ENCODE assay signal across 16 cellular contexts in the genomic region with DNA sequence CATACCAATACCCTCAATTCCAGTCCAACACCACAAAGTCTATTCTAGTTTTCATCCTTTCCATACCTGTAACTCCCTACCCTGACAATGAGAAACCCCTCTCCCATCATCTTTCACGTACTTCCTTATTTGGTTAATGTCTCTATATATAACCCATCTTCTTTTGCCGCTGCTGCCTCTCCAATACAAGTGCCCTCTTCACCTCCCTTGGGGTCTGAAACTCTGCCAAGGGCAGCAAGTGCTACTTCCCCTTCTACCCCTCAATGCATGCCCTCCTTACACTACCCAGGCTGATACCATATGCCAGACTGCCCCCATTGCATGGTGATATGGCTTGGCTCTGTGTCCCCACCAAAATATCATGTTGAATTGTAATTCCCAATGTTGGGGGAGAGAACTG. TPM values are rescaled to one million over a fixed set of nuclear protein-coding genes. Genes with fewer than 3 reads are reported as not detected.
DNase-seq lines count a peak whose midpoint lies in the region; ATAC-seq, FAIRE-seq and TF ChIP-seq lines count a peak whose summit lies in the region.
"Had no signal": no experiment of that assay in that cellular context is flagged by ENCODE, and none has a peak within 500 bp of the region (broad histone marks: within the 10 kb centered on the region; RNA-seq: fewer than 3 reads in every experiment).

No MANE protein-coding gene starts in this region.

- H3K23ac ChIP-seq in mesenchymal stem cell (ENCODE audit: low read length in 2 of 2), result no peak overlapping the region
- no peak overlapping the region for H3K23ac ChIP-seq in mesendoderm (ENCODE audit: low read length)

- H3K4ac ChIP-seq in mesenchymal stem cell (ENCODE audit: low read depth in 1 of 2, low read length in 2 of 2) (peak overlapping the region in 1 of 2 experiments; percentile 30), mesendoderm (ENCODE audit: low read depth, low read length) (no peak overlapping the region)

- 97% methylated on average over 2 of the region's 2 CpGs for WGBS in mesenchymal stem cell
- no CpG with 5 or more reads among the region's 2 CpGs for WGBS in mesendoderm (ENCODE audit: extremely low coverage, insufficient coverage, low lambda C conversion rate)

- no peak for FAIRE-seq in GM12891 (lab: Jason Lieb, UNC)
- FAIRE-seq: A549, GM18507, HepG2 had no signal

- H3K79me1 ChIP-seq in mesenchymal stem cell (replicated peaks; ENCODE audit: low read length, poor library complexity, severe bottlenecking), result no peaks in the 10 kb centered on the region
- H3K79me1 ChIP-seq in mesendoderm (ENCODE audit: low read length), result no peaks in the 10 kb centered on the region

- H3K4me3 ChIP-seq in BLaER1 treated with 17β-estradiol and CSF1 and Interleukin-3, amounts not matched to agents 10 nM and 100 nM, result no peak overlapping the region
- H3K4me3 ChIP-seq in mesenchymal stem cell (ENCODE audit: insufficient read depth in 1 of 2, low read depth in 1 of 2, low read length in 2 of 2) (no peak overlapping the region), gastrocnemius medialis (no peak overlapping the region), mesendoderm (ENCODE audit: low read length) (no peak overlapping the region), PC-3 (ENCODE audit: low read length) (no peak overlapping the region)
- H3K4me3 ChIP-seq: A549, GM23338 had no signal

- no peaks in the 10 kb centered on the region for H3K9me2 ChIP-seq in PC-3 (replicated peaks; ENCODE audit: low read length)

- H4K8ac ChIP-seq in mesenchymal stem cell (ENCODE audit: low read length), result no peak overlapping the region
- no peak overlapping the region for H4K8ac ChIP-seq in mesendoderm (ENCODE audit: low read depth, low read length)

- peaks cover 7 to 26% (median 13%) of the 10 kb centered on the region in 10 experiments; a peak in 19 of 20 replicates for H3K4me1 ChIP-seq in BLaER1 treated with 17β-estradiol and CSF1 and Interleukin-3, amounts not matched to agents 10 nM and 100 nM
- H3K4me1 ChIP-seq in mesenchymal stem cell (ENCODE audit: control insufficient read depth, insufficient read depth, low read depth, low read length) (no peaks in the 10 kb centered on the region), gastrocnemius medialis (no peaks in the 10 kb centered on the region), mesendoderm (ENCODE audit: control insufficient read depth, low read depth, low read length) (no peaks in the 10 kb centered on the region), PC-3 (ENCODE audit: insufficient read depth, low read length) (no peaks in the 10 kb centered on the region; the same call in 1 of the 2 replicates)
- H3K4me1 ChIP-seq: A549, BE2C had no signal

- H2AFZ ChIP-seq in mesenchymal stem cell (ENCODE audit: low read depth, low read length) (no peak overlapping the region), PC-3 (ENCODE audit: low read length) (no peak overlapping the region)
- H2AFZ ChIP-seq: GM23338 had no signal

- no peak overlapping the region for H4K5ac ChIP-seq in mesendoderm (ENCODE audit: low read length)

- H2AK5ac ChIP-seq in mesenchymal stem cell (ENCODE audit: low read length, severe bottlenecking) (no peak overlapping the region), mesendoderm (ENCODE audit: low read length) (no peak overlapping the region)

- H3K27me3 ChIP-seq in BLaER1 treated with 17β-estradiol and CSF1 and Interleukin-3, amounts not matched to agents 10 nM and 100 nM, result no peaks in the 10 kb centered on the region
- no peaks in the 10 kb centered on the region for H3K27me3 ChIP-seq in mesenchymal stem cell (ENCODE audit: control insufficient read depth in 1 of 2, insufficient read depth in 1 of 2, low read length in 2 of 2)
- H3K27me3 ChIP-seq in gastrocnemius medialis, result no peaks in the 10 kb centered on the region
- no peaks in the 10 kb centered on the region for H3K27me3 ChIP-seq in mesendoderm (ENCODE audit: insufficient read depth, low read length, poor library complexity)
- H3K27me3 ChIP-seq in PC-3 (ENCODE audit: low read length), result no peaks in the 10 kb centered on the region
- H3K27me3 ChIP-seq: BE2C had no signal

- H2BK12ac ChIP-seq in mesenchymal stem cell (ENCODE audit: low read length in 2 of 2), result peak overlapping the region; percentile 28 to 83

- no peak overlapping the region for H3K27ac ChIP-seq in BLaER1 treated with 17β-estradiol and CSF1 and Interleukin-3, amounts not matched to agents 10 nM and 100 nM
- H3K27ac ChIP-seq in mesenchymal stem cell (ENCODE audit: low read length, poor library complexity, severe bottlenecking), result no peak overlapping the region
- H3K27ac ChIP-seq in gastrocnemius medialis, result no peak overlapping the region
- H3K27ac ChIP-seq in mesendoderm (ENCODE audit: low read depth, low read length), result no peak overlapping the region
- H3K27ac ChIP-seq in PC-3 (ENCODE audit: low read length), result no peak overlapping the region
- H3K27ac ChIP-seq: A549 had no signal

- H3K36me3 ChIP-seq in BLaER1 treated with 17β-estradiol and CSF1 and Interleukin-3, amounts not matched to agents 10 nM and 100 nM, result no peaks in the 10 kb centered on the region
- H3K36me3 ChIP-seq in mesenchymal stem cell (ENCODE audit: control insufficient read depth in 1 of 2, insufficient read depth in 2 of 2, low read depth in 1 of 2, low read length in 2 of 2) (no peaks in the 10 kb centered on the region), gastrocnemius medialis (no peaks in the 10 kb centered on the region), mesendoderm (ENCODE audit: control insufficient read depth, insufficient read depth, low read length) (no peaks in the 10 kb centered on the region), PC-3 (ENCODE audit: low read depth, low read length) (no peaks in the 10 kb centered on the region)
- H3K36me3 ChIP-seq: BE2C had no signal

- POLR2A ChIA-PET in PC-3 (lab: Charles Lee; ENCODE audit: unreplicated experiment), result no interaction called here

- H3K4me2 ChIP-seq in BLaER1 treated with 17β-estradiol and CSF1 and Interleukin-3, amounts not matched to agents 10 nM and 100 nM, result peak overlapping the region in 9 of 11 experiments; percentile 17 to 54 (median 35); a peak in 16 of 22 replicates
- H3K4me2 ChIP-seq in mesenchymal stem cell (ENCODE audit: low read length, poor library complexity, severe bottlenecking) (no peak overlapping the region), mesendoderm (ENCODE audit: low read length) (no peak overlapping the region), PC-3 (ENCODE audit: low read length) (no peak overlapping the region)
- H3K4me2 ChIP-seq: A549 had no signal

- H3K18ac ChIP-seq in mesenchymal stem cell (ENCODE audit: low read depth in 1 of 2, low read length in 2 of 2) (peak overlapping the region; percentile 14 to 64), mesendoderm (ENCODE audit: low read length) (no peak overlapping the region)

- peaks cover 4 to 28% (median 17%) of the 10 kb centered on the region in 11 experiments; a peak in 18 of 22 replicates for H3K9me3 ChIP-seq in BLaER1 treated with 17β-estradiol and CSF1 and Interleukin-3, amounts not matched to agents 10 nM and 100 nM (replicated peaks in 1 of 11)
- no peaks in the 10 kb centered on the region for H3K9me3 ChIP-seq in mesenchymal stem cell (ENCODE audit: control insufficient read depth, low read length)
- no peaks in the 10 kb centered on the region for H3K9me3 ChIP-seq in gastrocnemius medialis
- no peaks in the 10 kb centered on the region for H3K9me3 ChIP-seq in PC-3 (ENCODE audit: low read length)
- H3K9me3 ChIP-seq: A549, BE2C had no signal

- H2BK15ac ChIP-seq in mesenchymal stem cell (ENCODE audit: low read depth, poor library complexity, severe bottlenecking) (no peak overlapping the region), mesendoderm (replicated peaks; ENCODE audit: low read depth) (no peak overlapping the region)

- peak overlapping the region; percentile 72 for H4K91ac ChIP-seq in mesenchymal stem cell (ENCODE audit: low read length)

- in situ Hi-C loops in KBM-7 (cut with MboI; ENCODE audit: low pct_unique_long_range_greater_than_20kb, low sequenced_read_pairs) (no loop called here), gastrocnemius medialis (cut with MboI; ENCODE audit: low sequenced_read_pairs in 4 of 4) (no loop called here)

- no peak for TF ChIP-seq POLR2A in gastrocnemius medialis (IDR thresholded peaks at IDR 0.05)
- no peak for TF ChIP-seq POLR2A in GM12891 (IDR thresholded peaks at IDR 0.05; ENCODE audit: low read depth, low read length)

- H3K56ac ChIP-seq in mesendoderm (ENCODE audit: low read length), result no peak overlapping the region

- H3K14ac ChIP-seq in mesenchymal stem cell (ENCODE audit: low read length in 2 of 2), result peak overlapping the region in 1 of 2 experiments; percentile 81

- intact Hi-C loops in gastrocnemius medialis (cut with DNase I; ENCODE audit: low total_unique reads), result no loop called here
- intact Hi-C loops in PC-3 (cut with micrococcal nuclease), result no loop called here

- H3K79me2 ChIP-seq in mesendoderm (ENCODE audit: control insufficient read depth, insufficient read depth, low read length), result no peaks in the 10 kb centered on the region
- H3K79me2 ChIP-seq in PC-3 (ENCODE audit: low read length), result no peaks in the 10 kb centered on the region

- TF ChIP-seq CTCF in gastrocnemius medialis (IDR thresholded peaks at IDR 0.05 in 4 of 5, conservative IDR thresholded peaks at IDR 0.05 in 1 of 5), result no peak
- no peak for TF ChIP-seq CTCF in PC-3 (conservative IDR thresholded peaks at IDR 0.05; ENCODE audit: low read depth, low read length)

- BruUV-seq in PC-3 (replicated peaks; lab: Mats Ljungman, UMichigan), result no TSS peak

- no peak for ATAC-seq in gastrocnemius medialis
- no peak for ATAC-seq in PC-3
- ATAC-seq: A549, GM23338, HepG2 had no signal

- no peaks in the 10 kb centered on the region for H4K20me1 ChIP-seq in BLaER1 treated with 17β-estradiol and CSF1 and Interleukin-3, amounts not matched to agents 10 nM and 100 nM
- no peaks in the 10 kb centered on the region for H4K20me1 ChIP-seq in PC-3 (ENCODE audit: low read length)

- no peak overlapping the region for H2BK5ac ChIP-seq in mesenchymal stem cell (ENCODE audit: low read depth, low read length, poor library complexity, severe bottlenecking)
- no peak overlapping the region for H2BK5ac ChIP-seq in mesendoderm (ENCODE audit: low read length)

- no peak overlapping the region for H3K9ac ChIP-seq in BLaER1 treated with 17β-estradiol and CSF1 and Interleukin-3, amounts not matched to agents 10 nM and 100 nM
- H3K9ac ChIP-seq in mesenchymal stem cell (ENCODE audit: low read length) (no peak overlapping the region), mesendoderm (ENCODE audit: low read length) (no peak overlapping the region), PC-3 (ENCODE audit: low read length) (no peak overlapping the region)

- CTCF ChIA-PET in PC-3 (lab: Charles Lee), result no interaction called here

- H2BK120ac ChIP-seq in mesenchymal stem cell (ENCODE audit: low read depth, low read length), result peak overlapping the region; percentile 11
- H2BK120ac ChIP-seq in mesendoderm (ENCODE audit: low read depth, low read length), result no peak overlapping the region

- H3F3A ChIP-seq in PC-3 (ENCODE audit: low read length, unreplicated experiment), result no peaks in the 10 kb centered on the region

- DNase-seq in KBM-7 (peak; percentile 8), RPMI8226 (peak; percentile 27), mesenchymal stem cell (no peak), gastrocnemius medialis (no peak), GM12891 (ENCODE audit: insufficient read length, low spot score) (no peak), mesendoderm (no peak), PC-3 (no peak)
- DNase-seq: BE2C; CD8-positive, alpha-beta memory T cell; DMS 273 treated with DMSO at 0.1 percent for 48 hours; H9 had no signal

RNA-seq across cellular contexts. Expression of gene SMIM15, which starts 24.4 kb away (rescaled TPM):
- polyA plus RNA-seq in mesenchymal stem cell (2013, experiment 1 of 2), result 65.4 TPM
- polyA plus RNA-seq in mesenchymal stem cell (2013, experiment 2 of 2), result 68.3 TPM
- total RNA-seq in gastrocnemius medialis (10 to 100 TPM in 2 of 4 donors, 1 to 10 TPM in 2; 6.2 to 17.1 (median 10.4) TPM), PC-3 (2014; rRNA removed) (61.7 and 76.3 TPM in 2 replicates)
- 40.3 TPM for polyA plus RNA-seq in GM12891 (2012; ENCODE audit: low read depth, missing spikeins)
- polyA plus RNA-seq in mesendoderm (2013, experiment 1 of 2), result 64.7 TPM
- 62.3 TPM for polyA plus RNA-seq in mesendoderm (2013, experiment 2 of 2)

Comparison
In these comparisons a context has a peak if more than half of its experiments do, and no peak if none do; other contexts are left out.
1. H3K4me2 ChIP-seq: peak in BLaER1 treated with 17β-estradiol and CSF1 and Interleukin-3, amounts not matched to agents 10 nM and 100 nM (9 of 11); none in mesenchymal stem cell (single experiment), mesendoderm (single experiment) and PC-3 (single experiment).
2. DNase-seq: peak in KBM-7 (single experiment) and RPMI8226 (single experiment); none in mesenchymal stem cell (single experiment), gastrocnemius medialis (0 of 2), GM12891 (single experiment), mesendoderm (single experiment) and PC-3 (single experiment).